Comparison of ENCODE assay signal across 8 cellular contexts in genomic region chr20:44990425-44990824, GRCh38. TPM values are rescaled to one million over a fixed set of nuclear protein-coding genes. Genes with fewer than 3 reads are reported as not detected.
DNase-seq lines count a peak whose midpoint lies in the region; ATAC-seq and TF ChIP-seq lines count a peak whose summit lies in the region.

No MANE protein-coding gene starts in this region.

- H3K36me3 ChIP-seq in IMR-90 (ENCODE audit: control insufficient read depth, insufficient read depth, low read length) = peaks cover 5% of the 10 kb centered on the region

- peak overlapping the region; percentile 3; the same call in 1 of the 2 replicates for H2BK120ac ChIP-seq in IMR-90 (ENCODE audit: low read depth, low read length)

- no peaks in the 10 kb centered on the region for H4K20me1 ChIP-seq in IMR-90 (ENCODE audit: insufficient read depth, low read length)

- H3K56ac ChIP-seq in IMR-90 (ENCODE audit: extremely low read depth, insufficient read depth, low read length) = no peak overlapping the region

- H3K4me3 Mint-ChIP-seq in activated CD8-positive, alpha-beta T cell treated with anti-CD3 and anti-CD28 coated beads for 36 hours = peak overlapping the region; percentile 72
- H3K4me3 Mint-ChIP-seq in stimulated activated naive CD8-positive, alpha-beta T cell treated with anti-CD3 and anti-CD28 coated beads, Interleukin-15, amount 100 ng/mL, for 72 hours = peak overlapping the region; percentile 82 to 83

- peak; percentile 53; the same call in 1 of the 2 replicates for ATAC-seq in IMR-90 (ENCODE audit: low read depth)
- peak; percentile 89 for ATAC-seq in activated CD8-positive, alpha-beta T cell treated with anti-CD3 and anti-CD28 coated beads for 36 hours
- peak; percentile 46 to 48 for ATAC-seq in right cardiac atrium
- peak; percentile 98 for ATAC-seq in stimulated activated naive CD8-positive, alpha-beta T cell treated with anti-CD3 and anti-CD28 coated beads, Interleukin-15, amount 100 ng/mL, for 72 hours
- no peak for ATAC-seq in GM18858 (IDR thresholded peaks at IDR 0.05; ENCODE audit: unreplicated experiment)

- peak overlapping the region; percentile 25; the same call in 1 of the 2 replicates for H2BK20ac ChIP-seq in IMR-90 (ENCODE audit: low read depth, low read length)

- no peak overlapping the region for H3K9ac ChIP-seq in IMR-90 (ENCODE audit: low read depth, low read length)

- TF ChIP-seq RAD21 in IMR-90 (IDR thresholded peaks at IDR 0.05; ENCODE audit: low read length) = no peak

- POLR2A ChIA-PET in IMR-90 (lab: Charles Lee; ENCODE audit: unreplicated experiment) = no interaction called here
- POLR2A ChIA-PET in activated CD8-positive, alpha-beta T cell treated with anti-CD3 and anti-CD28 coated beads for 36 hours (lab: Charles Lee) = interaction anchor here (0.7 to 2.6 kb wide), 9 partner anchors 9 to 37 kb away, joined by 3 to 15 read pairs (median 5); partner anchors contain the start of genes STK4 and TOMM34

- no peak overlapping the region for H4K91ac ChIP-seq in IMR-90 (ENCODE audit: insufficient read depth, low read depth, low read length)

- peak overlapping the region; percentile 65 for H3K4me2 ChIP-seq in IMR-90 (ENCODE audit: low read depth, low read length)

- peak overlapping the region; percentile 95 for H3K27ac Mint-ChIP-seq in activated CD8-positive, alpha-beta T cell treated with anti-CD3 and anti-CD28 coated beads for 36 hours
- H3K27ac Mint-ChIP-seq in stimulated activated naive CD8-positive, alpha-beta T cell treated with anti-CD3 and anti-CD28 coated beads, Interleukin-15, amount 100 ng/mL, for 72 hours = peak overlapping the region; percentile 86 to 95

- H3K23ac ChIP-seq in IMR-90 (ENCODE audit: low read depth, low read length) = peak overlapping the region; percentile 89; the same call in 1 of the 2 replicates

- H3K79me1 ChIP-seq in IMR-90 (ENCODE audit: low read depth in 1 of 2, low read length in 2 of 2) = peaks cover 15 to 25% of the 10 kb centered on the region in 2 experiments; a peak in 3 of 4 replicates

- no peak overlapping the region for H2AK5ac ChIP-seq in IMR-90 (ENCODE audit: low read depth, low read length)

- no TSS peak for BruUV-seq in IMR-90 (replicated peaks; lab: Mats Ljungman, UMichigan)

- H3K14ac ChIP-seq in IMR-90 (replicated peaks; ENCODE audit: low read depth, low read length) = no peak overlapping the region; the same call in 1 of the 2 replicates

- peak overlapping the region; percentile 21 for H2AFZ ChIP-seq in IMR-90 (replicated peaks; ENCODE audit: low read length, poor library complexity)

- dilution Hi-C loops in IMR-90 (cut with HindIII; ENCODE audit: low sequenced_read_pairs, unreplicated experiment) = no loop called here

- H3K4me3 ChIP-seq in IMR-90 (ENCODE audit: insufficient read depth, low read depth, low read length) = no peak overlapping the region
- H3K4me3 ChIP-seq in right cardiac atrium (ENCODE audit: low read length) = no peak overlapping the region

- H3K4me1 Mint-ChIP-seq in activated CD8-positive, alpha-beta T cell treated with anti-CD3 and anti-CD28 coated beads for 36 hours (ENCODE audit: low read depth) = peaks cover 76% of the 10 kb centered on the region
- peaks cover 73% of the 10 kb centered on the region for H3K4me1 Mint-ChIP-seq in stimulated activated naive CD8-positive, alpha-beta T cell treated with anti-CD3 and anti-CD28 coated beads, Interleukin-15, amount 100 ng/mL, for 72 hours

- peaks cover 64% of the 10 kb centered on the region for H3K36me3 Mint-ChIP-seq in activated CD8-positive, alpha-beta T cell treated with anti-CD3 and anti-CD28 coated beads for 36 hours (ENCODE audit: low read depth)

- peak overlapping the region; percentile 61; the same call in 1 of the 2 replicates for H4K5ac ChIP-seq in IMR-90 (ENCODE audit: low read depth, low read length)

- WGBS in IMR-90 (ENCODE audit: extremely low coverage in 2 of 2, insufficient read length in 1 of 2), 2 experiments = no CpG with 5 or more reads among the region's 3 CpGs
- whole genome bisulfite sequencing in right cardiac atrium = 57% methylated on average over 3 of the region's 3 CpGs

- H4K8ac ChIP-seq in IMR-90 (ENCODE audit: low read depth in 2 of 2, low read length in 2 of 2) = peak overlapping the region in 1 of 2 experiments; percentile 54; a peak in 1 of 4 replicates

- H3K27me3 Mint-ChIP-seq in activated CD8-positive, alpha-beta T cell treated with anti-CD3 and anti-CD28 coated beads for 36 hours = no peaks in the 10 kb centered on the region
- H3K27me3 Mint-ChIP-seq in stimulated activated naive CD8-positive, alpha-beta T cell treated with anti-CD3 and anti-CD28 coated beads, Interleukin-15, amount 100 ng/mL, for 72 hours = no peaks in the 10 kb centered on the region

- 0 out of 2 replicates have a peak, but pooled peaks cover 7% of the 10 kb centered on the region for H3K9me1 ChIP-seq in IMR-90 (ENCODE audit: insufficient read depth, low read length)

- no peaks in the 10 kb centered on the region for H3K9me3 Mint-ChIP-seq in activated CD8-positive, alpha-beta T cell treated with anti-CD3 and anti-CD28 coated beads for 36 hours
- no peaks in the 10 kb centered on the region for H3K9me3 Mint-ChIP-seq in stimulated activated naive CD8-positive, alpha-beta T cell treated with anti-CD3 and anti-CD28 coated beads, Interleukin-15, amount 100 ng/mL, for 72 hours

- H3K4ac ChIP-seq in IMR-90 (ENCODE audit: low read depth, low read length) = peak overlapping the region; percentile 48

- H3K27me3 ChIP-seq in IMR-90 (ENCODE audit: control insufficient read depth, insufficient read depth, low read length) (no peaks in the 10 kb centered on the region), right cardiac atrium (ENCODE audit: control insufficient read depth, insufficient read depth) (no peaks in the 10 kb centered on the region)

- H2BK5ac ChIP-seq in IMR-90 (ENCODE audit: low read depth, low read length, poor library complexity, severe bottlenecking) = peak overlapping the region; percentile 58

- H3K9me3 ChIP-seq in IMR-90 (ENCODE audit: control insufficient read depth, insufficient read depth, low read length) = no peaks in the 10 kb centered on the region
- no peaks in the 10 kb centered on the region for H3K9me3 ChIP-seq in right cardiac atrium (ENCODE audit: control insufficient read depth, low read length)

- H3K4me1 ChIP-seq in IMR-90 (ENCODE audit: control insufficient read depth, insufficient read depth, low read length) = peaks cover 10% of the 10 kb centered on the region
- no peaks in the 10 kb centered on the region for H3K4me1 ChIP-seq in right cardiac atrium (ENCODE audit: control insufficient read depth, insufficient read depth, low read length)

- no peak for TF ChIP-seq POLR2A in IMR-90 (IDR thresholded peaks at IDR 0.05; ENCODE audit: low read depth, low read length)

- H3K27ac ChIP-seq in IMR-90 (ENCODE audit: insufficient read depth, low read length) (no peak overlapping the region), right cardiac atrium (ENCODE audit: low read length) (peak overlapping the region; percentile 2)

- intact Hi-C loops in IMR-90 (cut with micrococcal nuclease) = no loop called here
- intact Hi-C loops in activated CD8-positive, alpha-beta T cell treated with anti-CD3 and anti-CD28 coated beads for 36 hours (cut with micrococcal nuclease) = loop anchor here (2.0 kb wide), 1 partner anchor 20 kb away; no protein-coding TSS in a partner anchor
- intact Hi-C loops in right cardiac atrium (cut with DNase I) = no loop called here

- CTCF ChIA-PET in IMR-90 (lab: Yijun Ruan, JAX) = no interaction called here
- CTCF ChIA-PET in activated CD8-positive, alpha-beta T cell treated with anti-CD3 and anti-CD28 coated beads for 36 hours (lab: Charles Lee) = interaction anchor here (1.1 to 1.9 kb wide), 5 partner anchors 14 to 23 kb away, joined by 3 to 6 read pairs (median 4); no protein-coding TSS in a partner anchor

- no peak for TF ChIP-seq CTCF in IMR-90 (conservative IDR thresholded peaks at IDR 0.05; ENCODE audit: low read depth, low read length)
- no peak for TF ChIP-seq CTCF in activated CD8-positive, alpha-beta T cell treated with anti-CD3 and anti-CD28 coated beads for 36 hours (IDR thresholded peaks at IDR 0.05)

- H2BK15ac ChIP-seq in IMR-90 (ENCODE audit: low read depth, low read length) = no peak overlapping the region

- H2AK9ac ChIP-seq in IMR-90 (replicated peaks; ENCODE audit: low read depth, low read length, poor library complexity) = no peak overlapping the region

- in situ Hi-C loops in IMR-90 (cut with MboI; ENCODE audit: low sequenced_read_pairs) = no loop called here

- DNase-seq in IMR-90 (no peak), right cardiac atrium (peak in 1 of 3 donors; percentile 36), T-helper 9 cell (no peak), DMS53 treated with DMSO at 0.1 percent for 48 hours (lab: John Stamatoyannopoulos, UW; ENCODE audit: unreplicated experiment) (no peak), pons (ENCODE audit: low spot score) (no peak)
- DNase-seq in activated CD8-positive, alpha-beta T cell treated with anti-CD3 and anti-CD28 coated beads for 36 hours = peak; percentile 84
- peak; percentile 25 to 71 for DNase-seq in stimulated activated naive CD8-positive, alpha-beta T cell treated with anti-CD3 and anti-CD28 coated beads, Interleukin-15, amount 100 ng/mL, for 72 hours

- H3K18ac ChIP-seq in IMR-90 (ENCODE audit: low read depth, low read length) = peak overlapping the region; percentile 56; the same call in 1 of the 2 replicates

TF ChIP-seq in IMR-90, 13 proteins besides CTCF, POLR2A, EP300 and RAD21 (continues in another document):
- TF ChIP-seq MAFK (IDR thresholded peaks at IDR 0.05; ENCODE audit: low read depth, low read length) (no peak), RCOR1 (IDR thresholded peaks at IDR 0.05; ENCODE audit: insufficient replicate concordance, low read length) (no peak)

RNA-seq across cellular contexts. Expression of gene STK4, which starts 24.1 kb away (rescaled TPM):
- total RNA-seq in IMR-90 (2012; rRNA removed) = 22.2 and 30.0 TPM in 2 replicates
- 8.3 and 10.2 TPM in 2 replicates for polyA plus RNA-seq in IMR-90 (2012; rRNA removed)
- polyA plus RNA-seq in IMR-90 (2012; cell fraction: cytosol; rRNA removed) = 2.1 and 3.0 TPM in 2 replicates
- polyA plus RNA-seq in IMR-90 (2012; cell fraction: nucleus; rRNA removed; ENCODE audit: low replicate concordance) = 3.0 and 14.5 TPM in 2 replicates
- 100 to 1,000 TPM; 154 to 165 TPM for total RNA-seq in activated CD8-positive, alpha-beta T cell treated with anti-CD3 and anti-CD28 coated beads for 36 hours
- 10 to 100 TPM; 13.8 to 14.4 (median 14.1) TPM for total RNA-seq in right cardiac atrium
- polyA plus RNA-seq in right cardiac atrium = 4.6 TPM

RNA-seq across cellular contexts. Expression of gene TOMM34, which starts 30.2 kb away (rescaled TPM):
- 82.8 and 97.5 TPM in 2 replicates for total RNA-seq in IMR-90 (2012; rRNA removed)
- polyA plus RNA-seq in IMR-90 (2012; rRNA removed) = 98.2 and 101 TPM in 2 replicates
- polyA plus RNA-seq in IMR-90 (2012; cell fraction: cytosol; rRNA removed) = 52.7 and 67.7 TPM in 2 replicates
- polyA plus RNA-seq in IMR-90 (2012; cell fraction: nucleus; rRNA removed; ENCODE audit: low replicate concordance) = 29.9 and 31.3 TPM in 2 replicates
- 10 to 100 TPM; 60.5 to 62.4 TPM for total RNA-seq in activated CD8-positive, alpha-beta T cell treated with anti-CD3 and anti-CD28 coated beads for 36 hours
- 10 to 100 TPM; 12.1 to 16.8 (median 13.7) TPM for total RNA-seq in right cardiac atrium
- polyA plus RNA-seq in right cardiac atrium = 11.1 TPM

Comparison
In these comparisons a context has a peak if more than half of its experiments do, and no peak if none do; other contexts are left out.
1. DNase-seq: peak in activated CD8-positive, alpha-beta T cell treated with anti-CD3 and anti-CD28 coated beads for 36 hours (single experiment) and stimulated activated naive CD8-positive, alpha-beta T cell treated with anti-CD3 and anti-CD28 coated beads, Interleukin-15, amount 100 ng/mL, for 72 hours (2 of 2); none in IMR-90 (single experiment), T-helper 9 cell (single experiment), DMS53 treated with DMSO at 0.1 percent for 48 hours (single experiment) and pons (single experiment).